ENCODE assay signal across 8 cellular contexts in genomic region chr11:67303132-67303988, GRCh38. TPM values are rescaled to one million over a fixed set of nuclear protein-coding genes. Genes with fewer than 3 reads are reported as not detected.
DNase-seq lines count a peak whose midpoint lies in the region; ATAC-seq and TF ChIP-seq lines count a peak whose summit lies in the region.

A gene with protein sequence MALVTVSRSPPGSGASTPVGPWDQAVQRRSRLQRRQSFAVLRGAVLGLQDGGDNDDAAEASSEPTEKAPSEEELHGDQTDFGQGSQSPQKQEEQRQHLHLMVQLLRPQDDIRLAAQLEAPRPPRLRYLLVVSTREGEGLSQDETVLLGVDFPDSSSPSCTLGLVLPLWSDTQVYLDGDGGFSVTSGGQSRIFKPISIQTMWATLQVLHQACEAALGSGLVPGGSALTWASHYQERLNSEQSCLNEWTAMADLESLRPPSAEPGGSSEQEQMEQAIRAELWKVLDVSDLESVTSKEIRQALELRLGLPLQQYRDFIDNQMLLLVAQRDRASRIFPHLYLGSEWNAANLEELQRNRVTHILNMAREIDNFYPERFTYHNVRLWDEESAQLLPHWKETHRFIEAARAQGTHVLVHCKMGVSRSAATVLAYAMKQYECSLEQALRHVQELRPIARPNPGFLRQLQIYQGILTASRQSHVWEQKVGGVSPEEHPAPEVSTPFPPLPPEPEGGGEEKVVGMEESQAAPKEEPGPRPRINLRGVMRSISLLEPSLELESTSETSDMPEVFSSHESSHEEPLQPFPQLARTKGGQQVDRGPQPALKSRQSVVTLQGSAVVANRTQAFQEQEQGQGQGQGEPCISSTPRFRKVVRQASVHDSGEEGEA (plus strand): TSS chr11:67303530. CDS start chr11:67303626, 96 bp downstream.

- TF ChIP-seq EP300 in esophagus muscularis mucosa (IDR thresholded peaks at IDR 0.05): no peak

- H3K27me3 ChIP-seq in esophagus muscularis mucosa (no peaks in the 10 kb centered on the region), thoracic aorta (replicated peaks; ENCODE audit: insufficient read depth) (no peaks in the 10 kb centered on the region)

- intact Hi-C loops in esophagus muscularis mucosa (cut with DNase I): no loop called here

- peak within 1 kb of the TSS; percentile 53 for H3K4me3 Mint-ChIP-seq in activated T-helper 17 cell treated with anti-CD3 and anti-CD28 coated beads, Interleukin-2, amount 50 U/mL, for 72 hours

- peak; percentile 3 for TF ChIP-seq POLR2A in esophagus muscularis mucosa (IDR thresholded peaks at IDR 0.05; ENCODE audit: low read depth)

- peaks cover 24 to 42% (median 39%) of the 10 kb centered on the region in 4 donors for H3K4me1 ChIP-seq in esophagus muscularis mucosa
- peaks cover 11 to 22% of the 10 kb centered on the region in 2 donors for H3K4me1 ChIP-seq in thoracic aorta (ENCODE audit: control insufficient read depth in 1 of 2, low read depth in 2 of 2)

- 0% methylated on average over 4 of the region's 83 CpGs for WGBS in esophagus muscularis mucosa

- H3K27ac ChIP-seq in esophagus muscularis mucosa (replicated peaks in 1 of 4): peak within 1 kb of the TSS; percentile 74 to 82 (median 76)
- H3K27ac ChIP-seq in thoracic aorta: peak within 1 kb of the TSS; percentile 58 to 76

- no peaks in the 10 kb centered on the region for H3K9me3 Mint-ChIP-seq in activated T-helper 17 cell treated with anti-CD3 and anti-CD28 coated beads, Interleukin-2, amount 50 U/mL, for 72 hours

- H3K36me3 ChIP-seq in esophagus muscularis mucosa: peaks cover 28 to 53% (median 46%) of the 10 kb centered on the region in 4 donors
- H3K36me3 ChIP-seq in thoracic aorta: peaks cover 39% of the 10 kb centered on the region

- ATAC-seq in activated T-helper 17 cell treated with anti-CD3 and anti-CD28 coated beads, Interleukin-2, amount 50 U/mL, for 72 hours (replicated peaks): peak; percentile 90
- ATAC-seq in thoracic aorta (ENCODE audit: insufficient number of reproducible peaks, low FRiP score, low read depth) (peak; percentile 79), GM21423 (IDR thresholded peaks at IDR 0.05; ENCODE audit: unreplicated experiment) (no peak)

- peaks cover 20% of the 10 kb centered on the region for H3K36me3 Mint-ChIP-seq in activated T-helper 17 cell treated with anti-CD3 and anti-CD28 coated beads, Interleukin-2, amount 50 U/mL, for 72 hours (ENCODE audit: low read depth)

- H3K27me3 Mint-ChIP-seq in activated T-helper 17 cell treated with anti-CD3 and anti-CD28 coated beads, Interleukin-2, amount 50 U/mL, for 72 hours: no peaks in the 10 kb centered on the region

- no peak within 1 kb of the TSS for H3K27ac Mint-ChIP-seq in activated T-helper 17 cell treated with anti-CD3 and anti-CD28 coated beads, Interleukin-2, amount 50 U/mL, for 72 hours

- H3K4me3 ChIP-seq in esophagus muscularis mucosa (peak within 1 kb of the TSS; percentile 79 to 97 (median 88)), thoracic aorta (peak within 1 kb of the TSS; percentile 100)

- no peaks in the 10 kb centered on the region for H3K9me3 ChIP-seq in esophagus muscularis mucosa
- H3K9me3 ChIP-seq in thoracic aorta: no peaks in the 10 kb centered on the region

- peak; percentile 19 for DNase-seq in NCI-H2171 treated with DMSO at 0.1 percent for 48 hours (lab: John Stamatoyannopoulos, UW)
- DNase-seq in NCI-H2171 (lab: John Stamatoyannopoulos, UW): no peak
- peak; percentile 38 for DNase-seq in NCI-H2227 treated with DMSO at 0.1 percent for 48 hours (lab: John Stamatoyannopoulos, UW)
- no peak for DNase-seq in esophagus muscularis mucosa (ENCODE audit: extremely low spot score)
- DNase-seq in midbrain (lab: John Stamatoyannopoulos, UW): peak; percentile 70
- no peak for DNase-seq in thoracic aorta (ENCODE audit: low spot score)

- H3K4me1 Mint-ChIP-seq in activated T-helper 17 cell treated with anti-CD3 and anti-CD28 coated beads, Interleukin-2, amount 50 U/mL, for 72 hours: peaks cover 4% of the 10 kb centered on the region

- no peak for TF ChIP-seq CTCF in esophagus muscularis mucosa (IDR thresholded peaks at IDR 0.05)
- no peak for TF ChIP-seq CTCF in thoracic aorta (IDR thresholded peaks at IDR 0.05)

RNA-seq across cellular contexts. Expression of the gene that starts here (rescaled TPM):
- 10 to 100 TPM; 15.8 to 22.0 TPM for total RNA-seq in activated T-helper 17 cell treated with anti-CD3 and anti-CD28 coated beads, Interleukin-2, amount 50 U/mL, for 72 hours
- total RNA-seq in esophagus muscularis mucosa: 10 to 100 TPM; 28.2 to 51.5 (median 44.0) TPM
- 10 to 100 TPM; 39.4 to 59.0 TPM for total RNA-seq in thoracic aorta

Comparison
In these comparisons a context has a peak if more than half of its experiments do, and no peak if none do; other contexts are left out.
1. DNase-seq: peak in NCI-H2171 treated with DMSO at 0.1 percent for 48 hours (single experiment), NCI-H2227 treated with DMSO at 0.1 percent for 48 hours (single experiment) and midbrain (single experiment); none in NCI-H2171 (single experiment), esophagus muscularis mucosa (single experiment) and thoracic aorta (single experiment).